ENCODE assay signal across 8 cellular contexts in the genomic region with DNA sequence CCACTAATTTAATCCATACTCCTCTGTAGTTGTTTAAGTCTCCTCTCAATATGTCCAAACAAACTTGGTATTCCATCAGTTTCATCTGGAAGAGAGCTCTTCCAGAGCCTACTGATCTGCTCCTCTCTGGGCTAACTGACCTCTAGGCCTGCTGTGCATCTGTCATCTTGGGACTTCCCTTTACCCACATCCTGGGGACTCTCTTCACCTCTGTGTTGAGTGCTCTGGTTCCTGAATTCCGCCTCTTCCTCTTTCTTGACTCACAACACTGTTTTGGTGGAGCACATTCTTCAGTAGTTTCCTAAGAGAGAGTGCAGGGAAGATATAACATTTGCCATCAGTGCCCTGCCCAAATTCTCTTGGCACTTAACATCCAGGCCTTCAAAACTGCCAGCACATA. TPM values are rescaled to one million over a fixed set of nuclear protein-coding genes. Genes with fewer than 3 reads are reported as not detected.
DNase-seq lines count a peak whose midpoint lies in the region; ATAC-seq and TF ChIP-seq lines count a peak whose summit lies in the region.
"Not testable (repeated sequence)": the region's sequence is repeated elsewhere in the genome, so short reads cannot be mapped to it uniquely, and the experiment has no call there.

No MANE protein-coding gene starts in this region.

- intact Hi-C loops in activated CD4-positive, alpha-beta T cell treated with anti-CD3 and anti-CD28 coated beads for 36 hours (cut with DNase I, micrococcal nuclease); lower lobe of right lung (cut with DNase I): not testable (repeated sequence)

- not testable (repeated sequence) for H3K27me3 ChIP-seq in lower lobe of right lung (ENCODE audit: low read depth)

- ATAC-seq in GM18520 (IDR thresholded peaks at IDR 0.05; ENCODE audit: unreplicated experiment) (peak; percentile 47), GM19463 (IDR thresholded peaks at IDR 0.05; ENCODE audit: unreplicated experiment) (peak; percentile 53), HG02610 (IDR thresholded peaks at IDR 0.05; ENCODE audit: unreplicated experiment) (peak; percentile 68), HG03108 (IDR thresholded peaks at IDR 0.05; ENCODE audit: unreplicated experiment) (peak; percentile 68), esophagus mucosa (peak; percentile 57), lower lobe of right lung (peak; percentile 82 to 91)
- ATAC-seq in activated CD4-positive, alpha-beta T cell treated with anti-CD3 and anti-CD28 coated beads for 36 hours, result peak; percentile 71
- peak; percentile 85 for ATAC-seq in stimulated activated memory B cell treated with anti-CD40 and anti-IgM and Interleukin-4, amounts not matched to agents 10 μg/mL and 1 μg/mL and 100 μg/mL, for 72 hours

- not testable (repeated sequence) for H3K36me3 Mint-ChIP-seq in activated CD4-positive, alpha-beta T cell treated with anti-CD3 and anti-CD28 coated beads for 36 hours (ENCODE audit: low read depth); stimulated activated memory B cell treated with anti-CD40 and anti-IgM and Interleukin-4, amounts not matched to agents 10 μg/mL and 1 μg/mL and 100 μg/mL, for 72 hours

- not testable (repeated sequence) for H3K4me3 Mint-ChIP-seq in activated CD4-positive, alpha-beta T cell treated with anti-CD3 and anti-CD28 coated beads for 36 hours; stimulated activated memory B cell treated with anti-CD40 and anti-IgM and Interleukin-4, amounts not matched to agents 10 μg/mL and 1 μg/mL and 100 μg/mL, for 72 hours

- not testable (repeated sequence) for H3K9me3 ChIP-seq in lower lobe of right lung

- H3K27ac ChIP-seq in lower lobe of right lung, result not testable (repeated sequence)

- H3K9me3 Mint-ChIP-seq in activated CD4-positive, alpha-beta T cell treated with anti-CD3 and anti-CD28 coated beads for 36 hours (ENCODE audit: low read depth); stimulated activated memory B cell treated with anti-CD40 and anti-IgM and Interleukin-4, amounts not matched to agents 10 μg/mL and 1 μg/mL and 100 μg/mL, for 72 hours: not testable (repeated sequence)

- H3K27ac Mint-ChIP-seq in activated CD4-positive, alpha-beta T cell treated with anti-CD3 and anti-CD28 coated beads for 36 hours; stimulated activated memory B cell treated with anti-CD40 and anti-IgM and Interleukin-4, amounts not matched to agents 10 μg/mL and 1 μg/mL and 100 μg/mL, for 72 hours: not testable (repeated sequence)

- DNase-seq in activated CD4-positive, alpha-beta T cell treated with anti-CD3 and anti-CD28 coated beads for 36 hours; lower lobe of right lung: not testable (repeated sequence)

- not testable (repeated sequence) for TF ChIP-seq CTCF in lower lobe of right lung (IDR thresholded peaks at IDR 0.05)

- H3K27me3 Mint-ChIP-seq in activated CD4-positive, alpha-beta T cell treated with anti-CD3 and anti-CD28 coated beads for 36 hours; stimulated activated memory B cell treated with anti-CD40 and anti-IgM and Interleukin-4, amounts not matched to agents 10 μg/mL and 1 μg/mL and 100 μg/mL, for 72 hours: not testable (repeated sequence)

- not testable (repeated sequence) for H3K4me1 ChIP-seq in lower lobe of right lung

- not testable (repeated sequence) for H3K36me3 ChIP-seq in lower lobe of right lung

- H3K4me1 Mint-ChIP-seq in activated CD4-positive, alpha-beta T cell treated with anti-CD3 and anti-CD28 coated beads for 36 hours; stimulated activated memory B cell treated with anti-CD40 and anti-IgM and Interleukin-4, amounts not matched to agents 10 μg/mL and 1 μg/mL and 100 μg/mL, for 72 hours: not testable (repeated sequence)

- not testable (repeated sequence) for H3K4me3 ChIP-seq in lower lobe of right lung

- POLR2A ChIA-PET in activated CD4-positive, alpha-beta T cell treated with anti-CD3 and anti-CD28 coated beads for 36 hours (lab: Charles Lee), result not testable (repeated sequence)

- CTCF ChIA-PET in activated CD4-positive, alpha-beta T cell treated with anti-CD3 and anti-CD28 coated beads for 36 hours (lab: Charles Lee), result not testable (repeated sequence)

RNA-seq across cellular contexts. Expression of a gene that starts 55.9 kb away (rescaled TPM):
- total RNA-seq in activated CD4-positive, alpha-beta T cell treated with anti-CD3 and anti-CD28 coated beads for 36 hours, result 10 to 100 TPM; 19.2 to 20.2 TPM
- total RNA-seq in esophagus mucosa (33.6 TPM), lower lobe of right lung (38.2 TPM)
